ENCODE assay signal across 10 cellular contexts in genomic region chr11:131217313-131218297, GRCh38.
DNase-seq lines count a peak whose midpoint lies in the region; ATAC-seq and TF ChIP-seq lines count a peak whose summit lies in the region.
"Had no signal": no experiment of that assay in that cellular context is flagged by ENCODE, and none has a peak within 500 bp of the region (broad histone marks: within the 10 kb centered on the region; RNA-seq: fewer than 3 reads in every experiment).

No MANE protein-coding gene starts in this region.

- H3K27me3 Mint-ChIP-seq in endothelial cell (ENCODE audit: unreplicated experiment): peaks cover 3% of the 10 kb centered on the region
- H3K27me3 Mint-ChIP-seq in progenitor cell of endocrine pancreas: peaks cover 44% of the 10 kb centered on the region

- H3K27ac Mint-ChIP-seq in endothelial cell (ENCODE audit: unreplicated experiment) (no peak overlapping the region), progenitor cell of endocrine pancreas (no peak overlapping the region)

- H3K4me1 Mint-ChIP-seq in endothelial cell (ENCODE audit: unreplicated experiment) (peaks cover 2% of the 10 kb centered on the region), progenitor cell of endocrine pancreas (ENCODE audit: low read depth) (peaks cover 16% of the 10 kb centered on the region)

- TF ChIP-seq CTCF in endothelial cell (IDR thresholded peaks at IDR 0.05; ENCODE audit: unreplicated experiment) (no peak), progenitor cell of endocrine pancreas (IDR thresholded peaks at IDR 0.05; ENCODE audit: unreplicated experiment) (peak; percentile 29)

- H3K4me3 Mint-ChIP-seq in endothelial cell (ENCODE audit: unreplicated experiment) (no peak overlapping the region), progenitor cell of endocrine pancreas (ENCODE audit: low read depth) (no peak overlapping the region)

- H3K36me3 Mint-ChIP-seq in endothelial cell (ENCODE audit: low read depth, unreplicated experiment) (no peaks in the 10 kb centered on the region), progenitor cell of endocrine pancreas (ENCODE audit: insufficient read depth) (no peaks in the 10 kb centered on the region)

- H3K9me3 Mint-ChIP-seq in endothelial cell (ENCODE audit: unreplicated experiment) (no peaks in the 10 kb centered on the region), progenitor cell of endocrine pancreas (ENCODE audit: low read depth) (no peaks in the 10 kb centered on the region)

- no peak for ATAC-seq in HG03280 (IDR thresholded peaks at IDR 0.05; ENCODE audit: unreplicated experiment)

- peak; percentile 27 to 44 for DNase-seq in NCI-H524 (lab: John Stamatoyannopoulos, UW)
- DNase-seq in NCI-H524 treated with DMSO at 0.1 percent for 48 hours (lab: John Stamatoyannopoulos, UW): no peak
- DNase-seq in M059J (ENCODE audit: low read depth): peak; percentile 12
- peak; percentile 26 for DNase-seq in endothelial cell (ENCODE audit: low spot score)
- no peak for DNase-seq in progenitor cell of endocrine pancreas (ENCODE audit: low spot score, unreplicated experiment)
- DNase-seq in NCI-H2081 treated with DMSO at 0.1 percent for 48 hours (lab: John Stamatoyannopoulos, UW): no peak
- DNase-seq in NCI-H2227 (lab: John Stamatoyannopoulos, UW; ENCODE audit: unreplicated experiment): no peak
- DNase-seq: activated CD4-positive, alpha-beta T cell treated with anti-CD3 and anti-CD28 coated beads, Interleukin-2, amount 50 U/mL, for 1 hour; NCI-H774 had no signal

Comparison
In these comparisons a context has a peak if more than half of its experiments do, and no peak if none do; other contexts are left out.
1. DNase-seq: peak in NCI-H524 (2 of 2), M059J (single experiment) and endothelial cell (single experiment); none in NCI-H524 treated with DMSO at 0.1 percent for 48 hours (single experiment), progenitor cell of endocrine pancreas (single experiment), NCI-H2081 treated with DMSO at 0.1 percent for 48 hours (single experiment) and NCI-H2227 (single experiment).